In the genomic region with DNA sequence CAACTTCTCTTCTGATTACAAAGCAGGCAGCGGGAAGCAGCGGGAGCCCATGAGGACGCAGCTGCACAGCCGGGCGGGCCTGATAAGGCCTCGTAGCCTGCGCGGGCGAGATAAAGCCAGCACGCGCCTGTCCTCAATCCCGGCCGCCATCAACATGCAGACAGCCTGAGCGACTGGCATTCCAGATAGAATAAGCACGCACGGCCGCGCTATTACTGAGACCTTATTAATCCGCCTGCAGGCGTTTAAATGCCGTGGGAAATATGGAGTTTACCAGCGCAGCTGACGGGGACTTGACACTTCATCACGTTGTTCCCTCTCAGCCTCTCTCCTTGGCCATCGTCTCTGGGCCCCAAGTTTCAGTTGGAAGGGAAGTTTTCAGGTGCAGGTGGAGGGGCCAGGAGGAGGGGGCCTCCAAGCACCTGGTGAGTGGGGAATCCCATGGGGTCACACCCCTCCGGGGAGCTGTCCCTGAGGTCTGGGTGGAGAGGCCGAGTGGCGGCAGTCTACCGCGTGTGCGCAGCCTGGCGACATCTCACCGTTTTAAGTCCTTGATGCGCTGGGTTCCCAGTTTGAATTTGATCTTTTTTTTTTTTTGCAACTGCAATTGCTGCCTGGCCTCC, we compare ENCODE assay signal across 1 cellular context.
A peak's percentile ranks its signal among the peaks of the same experiment; 100 is the strongest.
TF ChIP-seq lines count a peak whose summit lies in the region.

No MANE protein-coding gene starts in this region.

TF ChIP-seq in K562, 482 proteins besides CTCF, POLR2A, EP300 and RAD21 (continued from another document and continues in another):
- TF ChIP-seq RBM17 (IDR thresholded peaks at IDR 0.05; ENCODE audit: borderline replicate concordance, low read depth, low read length): no peak
- no peak for TF ChIP-seq IFI16 (CRISPR knock-in tag; IDR thresholded peaks at IDR 0.05)
- peak; percentile 27 for TF ChIP-seq SMARCB1 (IDR thresholded peaks at IDR 0.05; ENCODE audit: insufficient read length, low read depth)
- TF ChIP-seq, protein P1, sequence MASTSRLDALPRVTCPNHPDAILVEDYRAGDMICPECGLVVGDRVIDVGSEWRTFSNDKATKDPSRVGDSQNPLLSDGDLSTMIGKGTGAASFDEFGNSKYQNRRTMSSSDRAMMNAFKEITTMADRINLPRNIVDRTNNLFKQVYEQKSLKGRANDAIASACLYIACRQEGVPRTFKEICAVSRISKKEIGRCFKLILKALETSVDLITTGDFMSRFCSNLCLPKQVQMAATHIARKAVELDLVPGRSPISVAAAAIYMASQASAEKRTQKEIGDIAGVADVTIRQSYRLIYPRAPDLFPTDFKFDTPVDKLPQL (IDR thresholded peaks at IDR 0.05; ENCODE audit: extremely low read depth, insufficient read length): no peak
- no peak for TF ChIP-seq SP2 (IDR thresholded peaks at IDR 0.05; ENCODE audit: extremely low read depth, low read depth, low read length, poor library complexity, severe bottlenecking)
- TF ChIP-seq AFF1 (IDR thresholded peaks at IDR 0.05; ENCODE audit: low read depth in 1 of 2, partially characterized antibody in 2 of 2): peak in 1 of 2 experiments; percentile 95
- TF ChIP-seq HDAC3 (IDR thresholded peaks at IDR 0.05; ENCODE audit: borderline replicate concordance, partially characterized antibody): peak; percentile 99
- TF ChIP-seq FIP1L1 (IDR thresholded peaks at IDR 0.05; ENCODE audit: low read depth, low read length, poor library complexity, severe bottlenecking): no peak
- peak; percentile 24; the same call in 1 of the 2 replicates for TF ChIP-seq ZBTB7A (IDR thresholded peaks at IDR 0.05; ENCODE audit: borderline replicate concordance, control insufficient read depth, low read depth, low read length)
- no peak for TF ChIP-seq CHCHD3 (CRISPR knock-in tag; IDR thresholded peaks at IDR 0.05)
- no peak for TF ChIP-seq FOS (IDR thresholded peaks at IDR 0.05; ENCODE audit: extremely low read depth, insufficient read length)
- no peak for TF ChIP-seq ZNF436 (CRISPR knock-in tag; IDR thresholded peaks at IDR 0.05)
- no peak for TF ChIP-seq ZFP30 (CRISPR knock-in tag; IDR thresholded peaks at IDR 0.05; ENCODE audit: borderline replicate concordance)
- TF ChIP-seq SAFB2 (IDR thresholded peaks at IDR 0.05; ENCODE audit: borderline replicate concordance, low read depth, low read length, severe bottlenecking): no peak
- TF ChIP-seq, protein P2, sequence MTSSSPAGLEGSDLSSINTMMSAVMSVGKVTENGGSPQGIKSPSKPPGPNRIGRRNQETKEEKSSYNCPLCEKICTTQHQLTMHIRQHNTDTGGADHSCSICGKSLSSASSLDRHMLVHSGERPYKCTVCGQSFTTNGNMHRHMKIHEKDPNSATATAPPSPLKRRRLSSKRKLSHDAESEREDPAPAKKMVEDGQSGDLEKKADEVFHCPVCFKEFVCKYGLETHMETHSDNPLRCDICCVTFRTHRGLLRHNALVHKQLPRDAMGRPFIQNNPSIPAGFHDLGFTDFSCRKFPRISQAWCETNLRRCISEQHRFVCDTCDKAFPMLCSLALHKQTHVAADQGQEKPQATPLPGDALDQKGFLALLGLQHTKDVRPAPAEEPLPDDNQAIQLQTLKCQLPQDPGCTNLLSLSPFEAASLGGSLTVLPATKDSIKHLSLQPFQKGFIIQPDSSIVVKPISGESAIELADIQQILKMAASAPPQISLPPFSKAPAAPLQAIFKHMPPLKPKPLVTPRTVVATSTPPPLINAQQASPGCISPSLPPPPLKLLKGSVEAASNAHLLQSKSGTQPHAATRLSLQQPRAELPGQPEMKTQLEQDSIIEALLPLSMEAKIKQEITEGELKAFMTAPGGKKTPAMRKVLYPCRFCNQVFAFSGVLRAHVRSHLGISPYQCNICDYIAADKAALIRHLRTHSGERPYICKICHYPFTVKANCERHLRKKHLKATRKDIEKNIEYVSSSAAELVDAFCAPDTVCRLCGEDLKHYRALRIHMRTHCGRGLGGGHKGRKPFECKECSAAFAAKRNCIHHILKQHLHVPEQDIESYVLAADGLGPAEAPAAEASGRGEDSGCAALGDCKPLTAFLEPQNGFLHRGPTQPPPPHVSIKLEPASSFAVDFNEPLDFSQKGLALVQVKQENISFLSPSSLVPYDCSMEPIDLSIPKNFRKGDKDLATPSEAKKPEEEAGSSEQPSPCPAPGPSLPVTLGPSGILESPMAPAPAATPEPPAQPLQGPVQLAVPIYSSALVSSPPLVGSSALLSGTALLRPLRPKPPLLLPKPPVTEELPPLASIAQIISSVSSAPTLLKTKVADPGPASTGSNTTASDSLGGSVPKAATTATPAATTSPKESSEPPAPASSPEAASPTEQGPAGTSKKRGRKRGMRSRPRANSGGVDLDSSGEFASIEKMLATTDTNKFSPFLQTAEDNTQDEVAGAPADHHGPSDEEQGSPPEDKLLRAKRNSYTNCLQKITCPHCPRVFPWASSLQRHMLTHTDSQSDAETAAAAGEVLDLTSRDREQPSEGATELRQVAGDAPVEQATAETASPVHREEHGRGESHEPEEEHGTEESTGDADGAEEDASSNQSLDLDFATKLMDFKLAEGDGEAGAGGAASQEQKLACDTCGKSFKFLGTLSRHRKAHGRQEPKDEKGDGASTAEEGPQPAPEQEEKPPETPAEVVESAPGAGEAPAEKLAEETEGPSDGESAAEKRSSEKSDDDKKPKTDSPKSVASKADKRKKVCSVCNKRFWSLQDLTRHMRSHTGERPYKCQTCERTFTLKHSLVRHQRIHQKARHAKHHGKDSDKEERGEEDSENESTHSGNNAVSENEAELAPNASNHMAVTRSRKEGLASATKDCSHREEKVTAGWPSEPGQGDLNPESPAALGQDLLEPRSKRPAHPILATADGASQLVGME (CRISPR knock-in tag; IDR thresholded peaks at IDR 0.05): no peak
- TF ChIP-seq RHOXF2B (CRISPR knock-in tag; conservative IDR thresholded peaks at IDR 0.05): no peak
- TF ChIP-seq, protein P3, sequence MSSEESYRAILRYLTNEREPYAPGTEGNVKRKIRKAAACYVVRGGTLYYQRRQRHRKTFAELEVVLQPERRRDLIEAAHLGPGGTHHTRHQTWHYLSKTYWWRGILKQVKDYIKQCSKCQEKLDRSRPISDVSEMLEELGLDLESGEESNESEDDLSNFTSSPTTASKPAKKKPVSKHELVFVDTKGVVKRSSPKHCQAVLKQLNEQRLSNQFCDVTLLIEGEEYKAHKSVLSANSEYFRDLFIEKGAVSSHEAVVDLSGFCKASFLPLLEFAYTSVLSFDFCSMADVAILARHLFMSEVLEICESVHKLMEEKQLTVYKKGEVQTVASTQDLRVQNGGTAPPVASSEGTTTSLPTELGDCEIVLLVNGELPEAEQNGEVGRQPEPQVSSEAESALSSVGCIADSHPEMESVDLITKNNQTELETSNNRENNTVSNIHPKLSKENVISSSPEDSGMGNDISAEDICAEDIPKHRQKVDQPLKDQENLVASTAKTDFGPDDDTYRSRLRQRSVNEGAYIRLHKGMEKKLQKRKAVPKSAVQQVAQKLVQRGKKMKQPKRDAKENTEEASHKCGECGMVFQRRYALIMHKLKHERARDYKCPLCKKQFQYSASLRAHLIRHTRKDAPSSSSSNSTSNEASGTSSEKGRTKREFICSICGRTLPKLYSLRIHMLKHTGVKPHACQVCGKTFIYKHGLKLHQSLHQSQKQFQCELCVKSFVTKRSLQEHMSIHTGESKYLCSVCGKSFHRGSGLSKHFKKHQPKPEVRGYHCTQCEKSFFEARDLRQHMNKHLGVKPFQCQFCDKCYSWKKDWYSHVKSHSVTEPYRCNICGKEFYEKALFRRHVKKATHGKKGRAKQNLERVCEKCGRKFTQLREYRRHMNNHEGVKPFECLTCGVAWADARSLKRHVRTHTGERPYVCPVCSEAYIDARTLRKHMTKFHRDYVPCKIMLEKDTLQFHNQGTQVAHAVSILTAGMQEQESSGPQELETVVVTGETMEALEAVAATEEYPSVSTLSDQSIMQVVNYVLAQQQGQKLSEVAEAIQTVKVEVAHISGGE (CRISPR knock-in tag; IDR thresholded peaks at IDR 0.05): peak in 1 of 3 experiments; percentile 93; a peak in 2 of 6 replicates
- TF ChIP-seq, protein P4, sequence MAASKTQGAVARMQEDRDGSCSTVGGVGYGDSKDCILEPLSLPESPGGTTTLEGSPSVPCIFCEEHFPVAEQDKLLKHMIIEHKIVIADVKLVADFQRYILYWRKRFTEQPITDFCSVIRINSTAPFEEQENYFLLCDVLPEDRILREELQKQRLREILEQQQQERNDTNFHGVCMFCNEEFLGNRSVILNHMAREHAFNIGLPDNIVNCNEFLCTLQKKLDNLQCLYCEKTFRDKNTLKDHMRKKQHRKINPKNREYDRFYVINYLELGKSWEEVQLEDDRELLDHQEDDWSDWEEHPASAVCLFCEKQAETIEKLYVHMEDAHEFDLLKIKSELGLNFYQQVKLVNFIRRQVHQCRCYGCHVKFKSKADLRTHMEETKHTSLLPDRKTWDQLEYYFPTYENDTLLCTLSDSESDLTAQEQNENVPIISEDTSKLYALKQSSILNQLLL (CRISPR knock-in tag; IDR thresholded peaks at IDR 0.05; ENCODE audit: borderline replicate concordance): no peak
- TF ChIP-seq, protein P5, sequence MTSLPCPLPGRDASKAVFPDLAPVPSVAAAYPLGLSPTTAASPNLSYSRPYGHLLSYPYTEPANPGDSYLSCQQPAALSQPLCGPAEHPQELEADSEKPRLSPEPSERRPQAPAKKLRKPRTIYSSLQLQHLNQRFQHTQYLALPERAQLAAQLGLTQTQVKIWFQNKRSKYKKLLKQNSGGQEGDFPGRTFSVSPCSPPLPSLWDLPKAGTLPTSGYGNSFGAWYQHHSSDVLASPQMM (CRISPR knock-in tag; IDR thresholded peaks at IDR 0.05): no peak
- TF ChIP-seq BRCA1 (IDR thresholded peaks at IDR 0.05): no peak
- TF ChIP-seq BRCA1 (CRISPR knock-in tag; IDR thresholded peaks at IDR 0.05): no peak
- TF ChIP-seq ZNF79 (CRISPR knock-in tag; IDR thresholded peaks at IDR 0.05; ENCODE audit: low read depth): peak; percentile 76; the same call in 1 of the 2 replicates
- TF ChIP-seq ARID3B (CRISPR knock-in tag; IDR thresholded peaks at IDR 0.05; ENCODE audit: borderline replicate concordance): 0 out of 2 replicates have a peak, but pooled peaks have one; percentile 29
- TF ChIP-seq FOXA3 (CRISPR knock-in tag; conservative IDR thresholded peaks at IDR 0.05 in 1 of 2, IDR thresholded peaks at IDR 0.05 in 1 of 2): peak; percentile 68 to 70; a peak in 3 of 4 replicates
- TF ChIP-seq ASH1L (IDR thresholded peaks at IDR 0.05; ENCODE audit: borderline replicate concordance, low read depth, partially characterized antibody): no peak
- TF ChIP-seq, protein P6, sequence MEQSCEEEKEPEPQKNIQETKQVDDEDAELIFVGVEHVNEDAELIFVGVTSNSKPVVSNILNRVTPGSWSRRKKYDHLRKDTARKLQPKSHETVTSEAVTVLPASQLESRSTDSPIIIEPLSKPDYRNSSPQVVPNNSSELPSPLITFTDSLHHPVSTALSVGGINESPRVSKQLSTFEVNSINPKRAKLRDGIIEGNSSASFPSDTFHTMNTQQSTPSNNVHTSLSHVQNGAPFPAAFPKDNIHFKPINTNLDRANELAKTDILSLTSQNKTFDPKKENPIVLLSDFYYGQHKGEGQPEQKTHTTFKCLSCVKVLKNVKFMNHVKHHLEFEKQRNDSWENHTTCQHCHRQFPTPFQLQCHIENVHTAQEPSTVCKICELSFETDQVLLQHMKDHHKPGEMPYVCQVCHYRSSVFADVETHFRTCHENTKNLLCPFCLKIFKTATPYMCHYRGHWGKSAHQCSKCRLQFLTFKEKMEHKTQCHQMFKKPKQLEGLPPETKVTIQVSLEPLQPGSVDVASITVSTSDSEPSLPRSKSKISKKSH (CRISPR knock-in tag; IDR thresholded peaks at IDR 0.05): no peak
- TF ChIP-seq CHD2 (IDR thresholded peaks at IDR 0.05; ENCODE audit: low read depth, low read length): no peak
- no peak for TF ChIP-seq ZNF174 (CRISPR knock-in tag; IDR thresholded peaks at IDR 0.05)
